ENCODE assay signal across 1 cellular context in the genomic region with DNA sequence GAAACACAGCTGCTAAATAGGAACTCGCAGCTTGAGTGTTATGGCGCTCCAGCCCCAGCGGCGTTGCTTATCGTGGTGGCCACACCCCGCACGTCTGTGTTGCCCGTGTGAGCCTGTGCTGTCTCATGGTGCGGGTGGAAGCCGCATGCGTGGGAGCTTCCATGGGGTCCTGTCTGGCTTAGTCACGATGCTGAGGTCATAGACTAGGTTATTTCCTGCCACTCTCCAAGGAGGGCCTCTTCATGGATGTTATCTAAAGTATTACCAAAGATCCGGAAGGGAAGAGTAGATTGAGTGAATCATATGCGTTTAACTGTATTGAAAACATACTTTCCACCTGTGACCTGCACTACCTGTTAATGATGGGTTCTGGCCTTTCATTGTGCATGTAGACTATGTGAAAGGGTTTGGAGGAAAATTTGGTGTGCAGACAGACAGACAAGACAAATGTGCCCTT.
TF ChIP-seq lines count a peak whose summit lies in the region.

No MANE protein-coding gene starts in this region.

TF ChIP-seq in HCT116, 20 proteins besides CTCF, POLR2A, EP300 and RAD21 (continued from another document):
- TF ChIP-seq REST (IDR thresholded peaks at IDR 0.05; ENCODE audit: low read depth) (no peak), EZH2phosphoT487 (IDR thresholded peaks at IDR 0.05; ENCODE audit: borderline replicate concordance) (no peak)
